In the genomic region with DNA sequence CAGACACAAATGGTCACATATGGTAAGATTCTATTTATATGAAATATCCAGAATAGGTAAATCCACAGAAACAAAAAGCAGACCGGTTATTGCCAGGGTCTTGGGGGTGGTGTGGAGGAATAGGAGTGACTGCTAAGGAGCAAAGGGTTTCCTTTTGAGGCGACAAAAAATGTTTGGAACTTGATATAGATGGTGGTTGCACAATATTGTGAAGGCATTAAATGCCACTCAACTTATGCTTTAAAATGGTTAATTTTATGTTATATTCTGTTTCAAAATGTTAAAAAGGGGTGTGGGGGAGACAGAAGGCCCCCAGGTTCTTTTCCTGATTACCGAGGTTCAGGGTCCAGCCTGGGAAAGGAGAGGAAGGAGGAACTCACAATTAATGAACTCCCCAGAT, we compare ENCODE assay signal across 2 cellular contexts.
TF ChIP-seq lines count a peak whose summit lies in the region.

No MANE protein-coding gene starts in this region.

TF ChIP-seq in IMR-90, 13 proteins besides CTCF, POLR2A, EP300 and RAD21:
- no peak for TF ChIP-seq RCOR1 (IDR thresholded peaks at IDR 0.05; ENCODE audit: insufficient replicate concordance, low read length)
- no peak for TF ChIP-seq FOS (IDR thresholded peaks at IDR 0.05; ENCODE audit: low read depth, low read length)
- TF ChIP-seq CEBPB (IDR thresholded peaks at IDR 0.05; ENCODE audit: low read depth, low read length): 0 out of 2 replicates have a peak, but pooled peaks have one; percentile 25
TF ChIP-seq in IMR-90: peak in this region for 1.

TF ChIP-seq in K562, 482 proteins besides CTCF, POLR2A, EP300 and RAD21:
- TF ChIP-seq BRD4 (IDR thresholded peaks at IDR 0.05) (no peak), CEBPG (CRISPR knock-in tag; IDR thresholded peaks at IDR 0.05) (no peak), CEBPG (tag; conservative IDR thresholded peaks at IDR 0.05 in 1 of 2, IDR thresholded peaks at IDR 0.05 in 1 of 2) (peak in 1 of 2 experiments; percentile 53; a peak in 1 of 4 replicates), ZSCAN29 (IDR thresholded peaks at IDR 0.05) (no peak), CEBPB (tag; IDR thresholded peaks at IDR 0.05) (peak; percentile 53)
